ENCODE assay signal across 14 cellular contexts in genomic region chr11:44400431-44400830, GRCh38.
DNase-seq lines count a peak whose midpoint lies in the region; ATAC-seq, FAIRE-seq and TF ChIP-seq lines count a peak whose summit lies in the region.
"Had no signal": no experiment of that assay in that cellular context is flagged by ENCODE, and none has a peak within 500 bp of the region (broad histone marks: within the 10 kb centered on the region; RNA-seq: fewer than 3 reads in every experiment).

No MANE protein-coding gene starts in this region.

- H3K79me2 ChIP-seq in HepG2 (ENCODE audit: insufficient read depth, low read length) (no peaks in the 10 kb centered on the region), MM.1S (ENCODE audit: low read length) (no peaks in the 10 kb centered on the region), K562 (ENCODE audit: control insufficient read depth, insufficient read depth, low read length) (no peaks in the 10 kb centered on the region)

- ATAC-seq in HepG2 (no peak), right lobe of liver (no peak), K562 (peak; percentile 84), GM19023 (IDR thresholded peaks at IDR 0.05; ENCODE audit: unreplicated experiment) (no peak)

- TF ChIP-seq POLR2A in HepG2 (IDR thresholded peaks at IDR 0.05; ENCODE audit: insufficient read depth in 1 of 2, low read depth in 2 of 2, low read length in 2 of 2) = no peak
- no peak for TF ChIP-seq POLR2A in right lobe of liver (IDR thresholded peaks at IDR 0.05)
- TF ChIP-seq POLR2A in K562 (conservative IDR thresholded peaks at IDR 0.05) = no peak

- H3K4me3 ChIP-seq in HepG2 (replicated peaks in 1 of 3; ENCODE audit: insufficient read depth in 1 of 3, low read depth in 2 of 3, low read length in 3 of 3) = no peak overlapping the region
- H3K4me3 ChIP-seq in right lobe of liver = no peak overlapping the region
- H3K4me3 ChIP-seq in MM.1S (ENCODE audit: low read length) = no peak overlapping the region
- H3K4me3 ChIP-seq in K562 = no peak overlapping the region
- H3K4me3 ChIP-seq in tibial artery = no peak overlapping the region
- H3K4me3 ChIP-seq: BLaER1, HAP-1, SJCRH30 had no signal

- no TSS peak for BruUV-seq in HepG2 (replicated peaks; lab: Mats Ljungman, UMichigan)
- BruUV-seq in K562 (replicated peaks; lab: Mats Ljungman, UMichigan) = no TSS peak

- H3K27ac ChIP-seq in HepG2 (ENCODE audit: extremely low read length, insufficient read depth, low read length) (no peak overlapping the region), right lobe of liver (no peak overlapping the region), MM.1S (ENCODE audit: low read length) (no peak overlapping the region), K562 (ENCODE audit: extremely low read depth, low read depth, low read length) (no peak overlapping the region), tibial artery (no peak overlapping the region)
- H3K27ac ChIP-seq: BLaER1, SJCRH30 had no signal

- H3K9ac ChIP-seq in HepG2 (ENCODE audit: insufficient read depth, low read depth, low read length) (no peak overlapping the region), MM.1S (ENCODE audit: low read length) (no peak overlapping the region), K562 (ENCODE audit: insufficient read depth in 1 of 2, low read depth in 2 of 2, low read length in 2 of 2) (no peak overlapping the region)
- H3K9ac ChIP-seq: BLaER1 had no signal

- no peaks in the 10 kb centered on the region for H3K9me2 ChIP-seq in MM.1S (replicated peaks; ENCODE audit: insufficient read depth, low read length)

- H3K9me3 ChIP-seq in HepG2 (ENCODE audit: low read length) (no peaks in the 10 kb centered on the region), right lobe of liver (no peaks in the 10 kb centered on the region), MM.1S (replicated peaks; ENCODE audit: insufficient read depth, low read length) (no peaks in the 10 kb centered on the region), K562 (replicated peaks; ENCODE audit: control insufficient read depth, insufficient read depth, low read depth, low read length) (no peaks in the 10 kb centered on the region), tibial artery (peaks cover 0 to 6% (median 0%) of the 10 kb centered on the region in 3 donors)
- H3K9me3 ChIP-seq: BLaER1, HAP-1 had no signal

- whole genome bisulfite sequencing in HepG2 (ENCODE audit: low lambda C conversion rate) = 21% methylated on average over 5 of the region's 5 CpGs
- 75% methylated on average over 5 of the region's 5 CpGs for WGBS in right lobe of liver (ENCODE audit: insufficient coverage, low coverage, low lambda C conversion rate, missing lambda C conversion rate)
- WGBS in K562 (ENCODE audit: insufficient coverage, low coverage, missing lambda C conversion rate) = 18% methylated on average over 5 of the region's 5 CpGs

- FAIRE-seq in HepG2 (lab: Jason Lieb, UNC) = no peak
- peak; percentile 44 for FAIRE-seq in K562 (lab: Jason Lieb, UNC)

- no peaks in the 10 kb centered on the region for H3K4me1 ChIP-seq in HepG2 (ENCODE audit: insufficient read depth, low read length)
- peaks cover 0 to 12% (median 0%) of the 10 kb centered on the region in 4 donors for H3K4me1 ChIP-seq in right lobe of liver
- peaks cover 4% of the 10 kb centered on the region; the same call in 1 of the 2 replicates for H3K4me1 ChIP-seq in MM.1S (ENCODE audit: low read length)
- H3K4me1 ChIP-seq in K562 (replicated peaks in 1 of 2; ENCODE audit: control insufficient read depth in 2 of 2, insufficient read depth in 2 of 2, low read length in 2 of 2) = peaks cover 0 to 11% of the 10 kb centered on the region in 2 experiments; a peak in 2 of 5 replicates
- no peaks in the 10 kb centered on the region for H3K4me1 ChIP-seq in tibial artery
- H3K4me1 ChIP-seq: HAP-1 had no signal

- no peak for TF ChIP-seq CTCF in HepG2 (CRISPR knock-in tag; IDR thresholded peaks at IDR 0.05)
- TF ChIP-seq CTCF in right lobe of liver (IDR thresholded peaks at IDR 0.05) = no peak
- no peak for TF ChIP-seq CTCF in MM.1S (IDR thresholded peaks at IDR 0.05; ENCODE audit: low read length)
- no peak for TF ChIP-seq CTCF in K562 (IDR thresholded peaks at IDR 0.05 in 2 of 3, conservative IDR thresholded peaks at IDR 0.05 in 1 of 3; ENCODE audit: insufficient read depth in 2 of 3, low read depth in 1 of 3, low read length in 3 of 3)
- TF ChIP-seq CTCF in tibial artery (IDR thresholded peaks at IDR 0.05) = no peak

- H3K4me2 ChIP-seq in HepG2 (ENCODE audit: low read depth, low read length) = no peak overlapping the region
- H3K4me2 ChIP-seq in MM.1S (ENCODE audit: low read depth, low read length) = no peak overlapping the region
- H3K4me2 ChIP-seq in K562 (ENCODE audit: insufficient read depth, low read length) = no peak overlapping the region; the same call in 1 of the 2 replicates
- H3K4me2 ChIP-seq: BLaER1 had no signal

- H3K9me1 ChIP-seq in K562 (ENCODE audit: control insufficient read depth, insufficient read depth, low read length) = no peaks in the 10 kb centered on the region

- in situ Hi-C loops in HepG2 (cut with HindIII; ENCODE audit: extremely low pct_ligation_motif_present, low pct_unique_long_range_greater_than_20kb) (loop anchor here (25.0 kb wide), 1 partner anchor 88 kb away; the partner anchor contains the start of gene ALX4), K562 (cut with MboI) (no loop called here)

- H4K20me1 ChIP-seq in HepG2 (ENCODE audit: insufficient read depth, low read length) (no peaks in the 10 kb centered on the region), MM.1S (ENCODE audit: insufficient read depth, low read length) (no peaks in the 10 kb centered on the region), K562 (replicated peaks; ENCODE audit: control insufficient read depth, insufficient read depth, low read length) (no peaks in the 10 kb centered on the region)
- H4K20me1 ChIP-seq: BLaER1 had no signal

- peaks cover 4 to 20% of the 10 kb centered on the region in 2 experiments; a peak in 4 of 5 replicates for H3K27me3 ChIP-seq in HepG2 (ENCODE audit: control insufficient read depth in 1 of 2, insufficient read depth in 2 of 2, low read length in 2 of 2)
- no peaks in the 10 kb centered on the region for H3K27me3 ChIP-seq in right lobe of liver
- no peaks in the 10 kb centered on the region for H3K27me3 ChIP-seq in MM.1S (replicated peaks; ENCODE audit: insufficient read depth, low read length)
- H3K27me3 ChIP-seq in K562 (ENCODE audit: control insufficient read depth in 2 of 2, insufficient read depth in 2 of 2, low read length in 2 of 2) = peaks cover 14 to 35% of the 10 kb centered on the region in 2 experiments; a peak in 4 of 5 replicates
- peaks cover 0 to 33% of the 10 kb centered on the region in 2 donors for H3K27me3 ChIP-seq in tibial artery
- H3K27me3 ChIP-seq: BLaER1, SJCRH30 had no signal

- CTCF ChIA-PET in HepG2 (lab: Yijun Ruan, JAX; ENCODE audit: low intra/inter-chr PET ratio, low total read pairs) (no interaction called here), K562 (lab: Yijun Ruan, JAX; ENCODE audit: low intra/inter-chr PET ratio) (no interaction called here)

- intact Hi-C loops in HepG2 (cut with micrococcal nuclease; ENCODE audit: unreplicated experiment) = no loop called here
- intact Hi-C loops in right lobe of liver (cut with DNase I) = no loop called here
- intact Hi-C loops in K562 (cut with micrococcal nuclease) = no loop called here
- intact Hi-C loops in tibial artery (cut with DNase I; ENCODE audit: low total_unique reads) = no loop called here

- no peaks in the 10 kb centered on the region for H3K36me3 ChIP-seq in HepG2 (replicated peaks in 1 of 2; ENCODE audit: control insufficient read depth in 1 of 2, insufficient read depth in 2 of 2, low read length in 2 of 2)
- no peaks in the 10 kb centered on the region for H3K36me3 ChIP-seq in right lobe of liver
- H3K36me3 ChIP-seq in MM.1S (replicated peaks; ENCODE audit: insufficient read depth, low read length) = no peaks in the 10 kb centered on the region
- no peaks in the 10 kb centered on the region for H3K36me3 ChIP-seq in K562 (ENCODE audit: control insufficient read depth, insufficient read depth, low read length)
- H3K36me3 ChIP-seq in tibial artery = no peaks in the 10 kb centered on the region
- H3K36me3 ChIP-seq: BLaER1, HAP-1, SJCRH30 had no signal

- no peaks in the 10 kb centered on the region for H3F3A ChIP-seq in MM.1S (ENCODE audit: insufficient read depth, low read length)

- POLR2A ChIA-PET in HepG2 (lab: Yijun Ruan, JAX) (no interaction called here), K562 (lab: Yijun Ruan, JAX) (no interaction called here)

- H2AFZ ChIP-seq in HepG2 (ENCODE audit: low read length) (no peak overlapping the region), MM.1S (ENCODE audit: low read length) (0 out of 2 replicates have a peak overlapping the region, but pooled peaks have one; percentile 5), K562 (ENCODE audit: low read depth, low read length) (peak overlapping the region; percentile 72)

- no peak for DNase-seq in HepG2 (ENCODE audit: low spot score)
- no peak for DNase-seq in right lobe of liver
- no peak for DNase-seq in MM.1S
- peak; percentile 31 to 65 (median 54) for DNase-seq in K562 (ENCODE audit: extremely low read depth in 1 of 4, low spot score in 3 of 4)
- DNase-seq in tibial artery = no peak
- DNase-seq in NCI-H748 (lab: John Stamatoyannopoulos, UW; ENCODE audit: unreplicated experiment) = no peak
- DNase-seq: KBM-7, NCI-H1092 treated with DMSO at 0.1 percent for 48 hours, NCI-H1694, NCI-H446 treated with DMSO at 0.1 percent for 48 hours had no signal

- no peak for TF ChIP-seq RAD21 in HepG2 (CRISPR knock-in tag; IDR thresholded peaks at IDR 0.05)
- TF ChIP-seq RAD21 in K562 (CRISPR knock-in tag; conservative IDR thresholded peaks at IDR 0.05 in 1 of 2, IDR thresholded peaks at IDR 0.05 in 1 of 2) = no peak

- TF ChIP-seq EP300 in HepG2 (IDR thresholded peaks at IDR 0.05; ENCODE audit: low read depth in 2 of 2, low read length in 2 of 2) = no peak
- TF ChIP-seq EP300 in HepG2 (CRISPR knock-in tag; IDR thresholded peaks at IDR 0.05; ENCODE audit: borderline replicate concordance) = no peak
- TF ChIP-seq EP300 in K562 (IDR thresholded peaks at IDR 0.05; ENCODE audit: low read length) = no peak

TF ChIP-seq in K562, 482 proteins besides CTCF, POLR2A, EP300 and RAD21 (continues in another document):
- TF ChIP-seq RBM39 (optimal IDR thresholded peaks at IDR 0.05; ENCODE audit: low read depth, low read length) (no peak), EZH2 (IDR thresholded peaks at IDR 0.05; ENCODE audit: borderline replicate concordance, low read depth, low read length) (no peak), ZNF12 (CRISPR knock-in tag; IDR thresholded peaks at IDR 0.05) (no peak), SMARCA5 (IDR thresholded peaks at IDR 0.05) (no peak), SMAD4 (CRISPR knock-in tag; conservative IDR thresholded peaks at IDR 0.05) (no peak), NR2C2 (CRISPR knock-in tag; IDR thresholded peaks at IDR 0.05) (no peak), NR2C2 (tag; IDR thresholded peaks at IDR 0.05) (no peak), NELFE (IDR thresholded peaks at IDR 0.05; ENCODE audit: insufficient read depth, insufficient read length) (no peak), OTX1 (CRISPR knock-in tag; IDR thresholded peaks at IDR 0.05) (no peak), ZNF445 (CRISPR knock-in tag; IDR thresholded peaks at IDR 0.05; ENCODE audit: low read depth) (no peak), ZBTB7A (IDR thresholded peaks at IDR 0.05; ENCODE audit: borderline replicate concordance, control insufficient read depth, low read depth, low read length) (no peak), SREBF1 (IDR thresholded peaks at IDR 0.05; ENCODE audit: borderline replicate concordance, low read depth, low read length) (no peak)

Comparison
In these comparisons a context has a peak if more than half of its experiments do, and no peak if none do; other contexts are left out.
1. DNase-seq: peak in K562 (4 of 4); none in HepG2 (single experiment), right lobe of liver (0 of 3), MM.1S (single experiment), tibial artery (0 of 2) and NCI-H748 (single experiment).
2. Of the 241 proteins assayed by ChIP-seq in both HepG2 and K562: peak only in HepG2: none; only in K562: EHMT2, FOSL1, NFYB, RAD51 and TFE3; in both: none; in neither: 233; mixed calls (peak in some experiments, not most) for 3.